Comparison of ENCODE assay signal across 20 cellular contexts in genomic region chr2:98541906-98542305, GRCh38.
DNase-seq lines count a peak whose midpoint lies in the region; ATAC-seq, FAIRE-seq and TF ChIP-seq lines count a peak whose summit lies in the region.
"Had no signal": no experiment of that assay in that cellular context is flagged by ENCODE, and none has a peak within 500 bp of the region (broad histone marks: within the 10 kb centered on the region; RNA-seq: fewer than 3 reads in every experiment).

No MANE protein-coding gene starts in this region.

- intact Hi-C loops in activated T-helper 1 cell treated with anti-CD3 and anti-CD28 coated beads, Interleukin-12 subunit alpha, Interleukin-12 subunit beta, Interleukin-2, Interleukin-4 antibody, amounts not matched to agents 30 ng/mL and 10 ng/mL and 1 ng/mL, durations not matched to agents 14 hours and 24 hours and 36 hours (cut with micrococcal nuclease): loop anchor here (10.0 kb wide), 1 partner anchor 127 kb away; no protein-coding TSS in a partner anchor

- peaks cover 71% of the 10 kb centered on the region for H3K36me3 Mint-ChIP-seq in activated CD8-positive, alpha-beta memory T cell treated with anti-CD3 and anti-CD28 coated beads, Interleukin-2, amount 10 ng/mL, durations not matched to agents 7 days and 5 days
- H3K36me3 Mint-ChIP-seq in activated T-helper 1 cell treated with anti-CD3 and anti-CD28 coated beads, Interleukin-12 subunit alpha, Interleukin-12 subunit beta, Interleukin-2, Interleukin-4 antibody, amounts not matched to agents 30 ng/mL and 10 ng/mL and 1 ng/mL, durations not matched to agents 14 hours and 24 hours and 36 hours (ENCODE audit: low read depth): peaks cover 57% of the 10 kb centered on the region
- H3K36me3 Mint-ChIP-seq in mesothelial cell of epicardium: peaks cover 38% of the 10 kb centered on the region

- H3K4me1 Mint-ChIP-seq in activated CD8-positive, alpha-beta memory T cell treated with anti-CD3 and anti-CD28 coated beads, Interleukin-2, amount 10 ng/mL, durations not matched to agents 7 days and 5 days: peaks cover 23% of the 10 kb centered on the region
- H3K4me1 Mint-ChIP-seq in activated T-helper 1 cell treated with anti-CD3 and anti-CD28 coated beads, Interleukin-12 subunit alpha, Interleukin-12 subunit beta, Interleukin-2, Interleukin-4 antibody, amounts not matched to agents 30 ng/mL and 10 ng/mL and 1 ng/mL, durations not matched to agents 14 hours and 24 hours and 36 hours (ENCODE audit: low read depth): peaks cover 27% of the 10 kb centered on the region
- peaks cover 9% of the 10 kb centered on the region for H3K4me1 Mint-ChIP-seq in mesothelial cell of epicardium
- H3K4me1 Mint-ChIP-seq: H9 had no signal

- peak overlapping the region; percentile 1 for H3K27ac Mint-ChIP-seq in activated CD8-positive, alpha-beta memory T cell treated with anti-CD3 and anti-CD28 coated beads, Interleukin-2, amount 10 ng/mL, durations not matched to agents 7 days and 5 days
- H3K27ac Mint-ChIP-seq in activated T-helper 1 cell treated with anti-CD3 and anti-CD28 coated beads, Interleukin-12 subunit alpha, Interleukin-12 subunit beta, Interleukin-2, Interleukin-4 antibody, amounts not matched to agents 30 ng/mL and 10 ng/mL and 1 ng/mL, durations not matched to agents 14 hours and 24 hours and 36 hours: peak overlapping the region; percentile 76
- peak overlapping the region; percentile 35 for H3K27ac Mint-ChIP-seq in mesothelial cell of epicardium
- H3K27ac Mint-ChIP-seq: H9 had no signal

- H3K27me3 Mint-ChIP-seq in activated CD8-positive, alpha-beta memory T cell treated with anti-CD3 and anti-CD28 coated beads, Interleukin-2, amount 10 ng/mL, durations not matched to agents 7 days and 5 days: no peaks in the 10 kb centered on the region
- H3K27me3 Mint-ChIP-seq in activated T-helper 1 cell treated with anti-CD3 and anti-CD28 coated beads, Interleukin-12 subunit alpha, Interleukin-12 subunit beta, Interleukin-2, Interleukin-4 antibody, amounts not matched to agents 30 ng/mL and 10 ng/mL and 1 ng/mL, durations not matched to agents 14 hours and 24 hours and 36 hours (ENCODE audit: insufficient read depth): no peaks in the 10 kb centered on the region
- no peaks in the 10 kb centered on the region for H3K27me3 Mint-ChIP-seq in mesothelial cell of epicardium (ENCODE audit: low read depth)

- no peak for DNase-seq in activated CD8-positive, alpha-beta memory T cell treated with anti-CD3 and anti-CD28 coated beads, Interleukin-2, amount 10 ng/mL, durations not matched to agents 7 days and 5 days
- no peak for DNase-seq in activated CD8-positive, alpha-beta memory T cell treated with anti-CD3 and anti-CD28 coated beads, Interleukin-2, amount 50 U/mL, for 4 hours
- no peak for DNase-seq in GM19239 (ENCODE audit: insufficient read length, low spot score)
- no peak for DNase-seq in activated T-helper 1 cell treated with anti-CD3 and anti-CD28 coated beads, Interleukin-12 subunit alpha, Interleukin-12 subunit beta, Interleukin-2, Interleukin-4 antibody, amounts not matched to agents 30 ng/mL and 10 ng/mL and 1 ng/mL, durations not matched to agents 14 hours and 24 hours and 36 hours (ENCODE audit: low spot score)
- DNase-seq in mesothelial cell of epicardium (ENCODE audit: low spot score in 2 of 2, unreplicated experiment in 2 of 2): no peak
- DNase-seq in pons (ENCODE audit: low spot score): no peak
- DNase-seq in stimulated activated CD4-positive, alpha-beta T cell treated with anti-CD3 and anti-CD28 coated beads, Interleukin-15, amount 100 ng/mL, for 24 hours: no peak
- DNase-seq: activated T-cell treated with anti-CD3 and anti-CD28 coated beads, Interleukin-2, amount 50 U/mL, for 4 hours; CD8-positive, alpha-beta T cell; esophagus squamous epithelium; H9; IMR-90; mucosa of descending colon; NCI-H1092 treated with DMSO at 0.1 percent for 48 hours; NCI-H2171; nucleus accumbens; T-helper 1 cell; upper lobe of left lung had no signal

- peak; percentile 48 for FAIRE-seq in GM19239 (lab: Jason Lieb, UNC)
- FAIRE-seq: astrocyte had no signal

- no peak for ATAC-seq in activated CD8-positive, alpha-beta memory T cell treated with anti-CD3 and anti-CD28 coated beads, Interleukin-2, amount 10 ng/mL, durations not matched to agents 7 days and 5 days
- no peak for ATAC-seq in GM18520 (IDR thresholded peaks at IDR 0.05; ENCODE audit: unreplicated experiment)
- ATAC-seq: activated T-cell treated with anti-CD3 and anti-CD28 coated beads, Interleukin-2, amount 50 U/mL, for 4 hours; CD8-positive, alpha-beta T cell; mucosa of descending colon had no signal

- TF ChIP-seq CTCF in mesothelial cell of epicardium (IDR thresholded peaks at IDR 0.05; ENCODE audit: unreplicated experiment): no peak

- no peaks in the 10 kb centered on the region for H3K9me3 Mint-ChIP-seq in activated CD8-positive, alpha-beta memory T cell treated with anti-CD3 and anti-CD28 coated beads, Interleukin-2, amount 10 ng/mL, durations not matched to agents 7 days and 5 days (ENCODE audit: low read depth)
- no peaks in the 10 kb centered on the region for H3K9me3 Mint-ChIP-seq in activated T-helper 1 cell treated with anti-CD3 and anti-CD28 coated beads, Interleukin-12 subunit alpha, Interleukin-12 subunit beta, Interleukin-2, Interleukin-4 antibody, amounts not matched to agents 30 ng/mL and 10 ng/mL and 1 ng/mL, durations not matched to agents 14 hours and 24 hours and 36 hours
- H3K9me3 Mint-ChIP-seq in mesothelial cell of epicardium: no peaks in the 10 kb centered on the region
- H3K9me3 Mint-ChIP-seq: activated T-cell treated with anti-CD3 and anti-CD28 coated beads, Interleukin-2, amount 50 U/mL, for 4 hours; CD8-positive, alpha-beta T cell; H9 had no signal

- CTCF ChIA-PET in activated CD8-positive, alpha-beta memory T cell treated with anti-CD3 and anti-CD28 coated beads, Interleukin-2, amount 10 ng/mL, durations not matched to agents 7 days and 5 days (lab: Charles Lee): interaction anchor here (1.2 to 1.6 kb wide), 2 partner anchors 10 to 103 kb away, joined by 3 to 4 read pairs; no protein-coding TSS in a partner anchor

- H3K4me3 Mint-ChIP-seq in activated CD8-positive, alpha-beta memory T cell treated with anti-CD3 and anti-CD28 coated beads, Interleukin-2, amount 10 ng/mL, durations not matched to agents 7 days and 5 days: no peak overlapping the region
- peak overlapping the region; percentile 19 for H3K4me3 Mint-ChIP-seq in activated T-helper 1 cell treated with anti-CD3 and anti-CD28 coated beads, Interleukin-12 subunit alpha, Interleukin-12 subunit beta, Interleukin-2, Interleukin-4 antibody, amounts not matched to agents 30 ng/mL and 10 ng/mL and 1 ng/mL, durations not matched to agents 14 hours and 24 hours and 36 hours
- H3K4me3 Mint-ChIP-seq in mesothelial cell of epicardium: no peak overlapping the region
- H3K4me3 Mint-ChIP-seq: activated T-cell treated with anti-CD3 and anti-CD28 coated beads, Interleukin-2, amount 50 U/mL, for 4 hours; CD8-positive, alpha-beta T cell; H9 had no signal

Comparison
In these comparisons a context has a peak if more than half of its experiments do, and no peak if none do; other contexts are left out.
1. H3K27ac Mint-ChIP-seq: peak in every context shown above with its lines; median percentile 76 in activated T-helper 1 cell treated with anti-CD3 and anti-CD28 coated beads, Interleukin-12 subunit alpha, Interleukin-12 subunit beta, Interleukin-2, Interleukin-4 antibody, amounts not matched to agents 30 ng/mL and 10 ng/mL and 1 ng/mL, durations not matched to agents 14 hours and 24 hours and 36 hours; 35 in mesothelial cell of epicardium; 1 in activated CD8-positive, alpha-beta memory T cell treated with anti-CD3 and anti-CD28 coated beads, Interleukin-2, amount 10 ng/mL, durations not matched to agents 7 days and 5 days.